Comparison of ENCODE assay signal across 1 cellular context in the genomic region with DNA sequence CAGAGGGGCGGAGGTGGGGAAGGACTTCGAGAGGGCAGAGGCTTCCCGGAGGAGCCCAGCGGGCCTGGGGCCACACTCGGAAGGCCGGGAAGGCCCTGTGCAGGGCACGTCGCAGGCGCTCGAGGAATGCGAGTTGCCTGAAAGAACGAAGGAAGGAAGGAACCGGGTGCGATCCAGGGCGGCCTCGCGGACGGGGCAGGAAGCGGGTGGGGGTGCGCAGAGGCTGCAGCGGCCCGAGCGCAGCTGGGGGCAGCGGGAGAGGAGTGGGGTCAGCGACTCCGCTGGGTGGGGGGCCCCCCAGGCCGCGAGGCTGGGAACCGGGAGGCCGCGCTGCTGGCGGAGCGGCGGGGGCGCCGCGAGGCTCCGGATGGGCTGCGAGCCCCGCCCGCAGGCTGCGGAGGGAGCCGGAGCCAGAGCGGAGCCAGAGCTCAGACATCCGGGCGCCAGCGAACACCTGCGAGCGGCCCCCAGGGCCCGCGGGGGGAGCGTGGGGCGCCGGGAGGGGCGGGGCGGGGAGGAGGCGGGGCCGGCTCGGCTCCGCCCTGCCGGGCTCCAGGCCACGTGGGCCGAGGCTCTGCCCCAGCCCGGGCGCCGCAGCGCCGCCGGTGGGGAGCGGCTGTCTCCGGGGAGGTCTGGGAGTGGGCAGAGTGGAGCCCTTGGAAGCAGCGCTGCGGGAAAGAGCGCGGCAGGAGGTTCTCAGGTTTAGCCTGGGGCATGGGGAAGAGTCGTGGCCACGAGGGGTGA.
A peak's percentile ranks its signal among the peaks of the same experiment; 100 is the strongest.
TF ChIP-seq lines count a peak whose summit lies in the region.

No MANE protein-coding gene starts in this region.

TF ChIP-seq in HepG2, 621 proteins besides CTCF, POLR2A, EP300 and RAD21 (continued from another document and continues in another):
- TF ChIP-seq, protein P1, sequence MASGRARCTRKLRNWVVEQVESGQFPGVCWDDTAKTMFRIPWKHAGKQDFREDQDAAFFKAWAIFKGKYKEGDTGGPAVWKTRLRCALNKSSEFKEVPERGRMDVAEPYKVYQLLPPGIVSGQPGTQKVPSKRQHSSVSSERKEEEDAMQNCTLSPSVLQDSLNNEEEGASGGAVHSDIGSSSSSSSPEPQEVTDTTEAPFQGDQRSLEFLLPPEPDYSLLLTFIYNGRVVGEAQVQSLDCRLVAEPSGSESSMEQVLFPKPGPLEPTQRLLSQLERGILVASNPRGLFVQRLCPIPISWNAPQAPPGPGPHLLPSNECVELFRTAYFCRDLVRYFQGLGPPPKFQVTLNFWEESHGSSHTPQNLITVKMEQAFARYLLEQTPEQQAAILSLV (CRISPR knock-in tag; IDR thresholded peaks at IDR 0.05; ENCODE audit: borderline replicate concordance) = no peak
- TF ChIP-seq ZBTB1 (CRISPR knock-in tag; IDR thresholded peaks at IDR 0.05; ENCODE audit: borderline replicate concordance) (0 out of 2 replicates have a peak, but pooled peaks have one; percentile 31), XRCC5 (optimal IDR thresholded peaks at IDR 0.05; ENCODE audit: low read length) (no peak), TP53 (CRISPR knock-in tag; conservative IDR thresholded peaks at IDR 0.05) (no peak), AHR (CRISPR knock-in tag; IDR thresholded peaks at IDR 0.05) (no peak), ZNF33A (CRISPR knock-in tag; IDR thresholded peaks at IDR 0.05; ENCODE audit: borderline replicate concordance) (no peak), HNRNPL (IDR thresholded peaks at IDR 0.05; ENCODE audit: low read depth, low read length) (no peak), RFX3 (CRISPR knock-in tag; IDR thresholded peaks at IDR 0.05) (no peak), ZBTB7A (CRISPR knock-in tag; IDR thresholded peaks at IDR 0.05) (no peak), ZNF383 (CRISPR knock-in tag; IDR thresholded peaks at IDR 0.05; ENCODE audit: borderline replicate concordance) (no peak), ZBTB42 (CRISPR knock-in tag; IDR thresholded peaks at IDR 0.05) (no peak), PAWR (CRISPR knock-in tag; IDR thresholded peaks at IDR 0.05; ENCODE audit: borderline replicate concordance) (no peak), HNF4A (CRISPR knock-in tag; IDR thresholded peaks at IDR 0.05) (no peak), SMAD3 (CRISPR knock-in tag; IDR thresholded peaks at IDR 0.05) (peak; percentile 49), NFIB (CRISPR knock-in tag; IDR thresholded peaks at IDR 0.05; ENCODE audit: borderline replicate concordance) (no peak), PCBP1 (IDR thresholded peaks at IDR 0.05; ENCODE audit: borderline replicate concordance, low read depth, low read length) (no peak), KLF12 (CRISPR knock-in tag; IDR thresholded peaks at IDR 0.05; ENCODE audit: borderline replicate concordance) (peak; percentile 76; the same call in 1 of the 2 replicates), ZNF337 (CRISPR knock-in tag; IDR thresholded peaks at IDR 0.05; ENCODE audit: borderline replicate concordance, low read depth) (0 out of 2 replicates have a peak, but pooled peaks have one; percentile 32), MIER3 (CRISPR knock-in tag; IDR thresholded peaks at IDR 0.05; ENCODE audit: borderline replicate concordance) (peak; percentile 31; the same call in 1 of the 2 replicates), SRY (CRISPR knock-in tag; IDR thresholded peaks at IDR 0.05) (no peak), ZNF766 (CRISPR knock-in tag; IDR thresholded peaks at IDR 0.05; ENCODE audit: borderline replicate concordance) (no peak), ZNF570 (CRISPR knock-in tag; IDR thresholded peaks at IDR 0.05; ENCODE audit: borderline replicate concordance) (no peak), ZNF33B (CRISPR knock-in tag; IDR thresholded peaks at IDR 0.05) (peak; percentile 24; the same call in 1 of the 2 replicates), RXRB (CRISPR knock-in tag; IDR thresholded peaks at IDR 0.05; ENCODE audit: borderline replicate concordance) (no peak), REL (CRISPR knock-in tag; conservative IDR thresholded peaks at IDR 0.05) (no peak), KDM2A (CRISPR knock-in tag; IDR thresholded peaks at IDR 0.05; ENCODE audit: borderline replicate concordance, low read depth) (peak; percentile 56; the same call in 1 of the 2 replicates), FOXO1 (CRISPR knock-in tag; IDR thresholded peaks at IDR 0.05) (peak; percentile 45; the same call in 1 of the 2 replicates), RARA (CRISPR knock-in tag; IDR thresholded peaks at IDR 0.05) (no peak), KLF11 (CRISPR knock-in tag; IDR thresholded peaks at IDR 0.05) (no peak), PTBP1 (IDR thresholded peaks at IDR 0.05; ENCODE audit: low read depth, low read length, poor library complexity, severe bottlenecking) (no peak), ETV5 (CRISPR knock-in tag; IDR thresholded peaks at IDR 0.05; ENCODE audit: borderline replicate concordance) (peak; percentile 84), GZF1 (CRISPR knock-in tag; IDR thresholded peaks at IDR 0.05) (peak; percentile 13; the same call in 1 of the 2 replicates), HDAC2 (CRISPR knock-in tag; IDR thresholded peaks at IDR 0.05) (no peak; the same call in 1 of the 2 replicates), JUN (CRISPR knock-in tag; IDR thresholded peaks at IDR 0.05) (no peak), ZNF136 (CRISPR knock-in tag; IDR thresholded peaks at IDR 0.05; ENCODE audit: low read depth) (no peak)
- TF ChIP-seq, protein P2, sequence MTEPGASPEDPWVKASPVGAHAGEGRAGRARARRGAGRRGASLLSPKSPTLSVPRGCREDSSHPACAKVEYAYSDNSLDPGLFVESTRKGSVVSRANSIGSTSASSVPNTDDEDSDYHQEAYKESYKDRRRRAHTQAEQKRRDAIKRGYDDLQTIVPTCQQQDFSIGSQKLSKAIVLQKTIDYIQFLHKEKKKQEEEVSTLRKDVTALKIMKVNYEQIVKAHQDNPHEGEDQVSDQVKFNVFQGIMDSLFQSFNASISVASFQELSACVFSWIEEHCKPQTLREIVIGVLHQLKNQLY (CRISPR knock-in tag; IDR thresholded peaks at IDR 0.05) = no peak
- TF ChIP-seq, protein P3, sequence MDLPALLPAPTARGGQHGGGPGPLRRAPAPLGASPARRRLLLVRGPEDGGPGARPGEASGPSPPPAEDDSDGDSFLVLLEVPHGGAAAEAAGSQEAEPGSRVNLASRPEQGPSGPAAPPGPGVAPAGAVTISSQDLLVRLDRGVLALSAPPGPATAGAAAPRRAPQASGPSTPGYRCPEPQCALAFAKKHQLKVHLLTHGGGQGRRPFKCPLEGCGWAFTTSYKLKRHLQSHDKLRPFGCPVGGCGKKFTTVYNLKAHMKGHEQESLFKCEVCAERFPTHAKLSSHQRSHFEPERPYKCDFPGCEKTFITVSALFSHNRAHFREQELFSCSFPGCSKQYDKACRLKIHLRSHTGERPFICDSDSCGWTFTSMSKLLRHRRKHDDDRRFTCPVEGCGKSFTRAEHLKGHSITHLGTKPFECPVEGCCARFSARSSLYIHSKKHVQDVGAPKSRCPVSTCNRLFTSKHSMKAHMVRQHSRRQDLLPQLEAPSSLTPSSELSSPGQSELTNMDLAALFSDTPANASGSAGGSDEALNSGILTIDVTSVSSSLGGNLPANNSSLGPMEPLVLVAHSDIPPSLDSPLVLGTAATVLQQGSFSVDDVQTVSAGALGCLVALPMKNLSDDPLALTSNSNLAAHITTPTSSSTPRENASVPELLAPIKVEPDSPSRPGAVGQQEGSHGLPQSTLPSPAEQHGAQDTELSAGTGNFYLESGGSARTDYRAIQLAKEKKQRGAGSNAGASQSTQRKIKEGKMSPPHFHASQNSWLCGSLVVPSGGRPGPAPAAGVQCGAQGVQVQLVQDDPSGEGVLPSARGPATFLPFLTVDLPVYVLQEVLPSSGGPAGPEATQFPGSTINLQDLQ (CRISPR knock-in tag; IDR thresholded peaks at IDR 0.05) = no peak
- TF ChIP-seq, protein P4, sequence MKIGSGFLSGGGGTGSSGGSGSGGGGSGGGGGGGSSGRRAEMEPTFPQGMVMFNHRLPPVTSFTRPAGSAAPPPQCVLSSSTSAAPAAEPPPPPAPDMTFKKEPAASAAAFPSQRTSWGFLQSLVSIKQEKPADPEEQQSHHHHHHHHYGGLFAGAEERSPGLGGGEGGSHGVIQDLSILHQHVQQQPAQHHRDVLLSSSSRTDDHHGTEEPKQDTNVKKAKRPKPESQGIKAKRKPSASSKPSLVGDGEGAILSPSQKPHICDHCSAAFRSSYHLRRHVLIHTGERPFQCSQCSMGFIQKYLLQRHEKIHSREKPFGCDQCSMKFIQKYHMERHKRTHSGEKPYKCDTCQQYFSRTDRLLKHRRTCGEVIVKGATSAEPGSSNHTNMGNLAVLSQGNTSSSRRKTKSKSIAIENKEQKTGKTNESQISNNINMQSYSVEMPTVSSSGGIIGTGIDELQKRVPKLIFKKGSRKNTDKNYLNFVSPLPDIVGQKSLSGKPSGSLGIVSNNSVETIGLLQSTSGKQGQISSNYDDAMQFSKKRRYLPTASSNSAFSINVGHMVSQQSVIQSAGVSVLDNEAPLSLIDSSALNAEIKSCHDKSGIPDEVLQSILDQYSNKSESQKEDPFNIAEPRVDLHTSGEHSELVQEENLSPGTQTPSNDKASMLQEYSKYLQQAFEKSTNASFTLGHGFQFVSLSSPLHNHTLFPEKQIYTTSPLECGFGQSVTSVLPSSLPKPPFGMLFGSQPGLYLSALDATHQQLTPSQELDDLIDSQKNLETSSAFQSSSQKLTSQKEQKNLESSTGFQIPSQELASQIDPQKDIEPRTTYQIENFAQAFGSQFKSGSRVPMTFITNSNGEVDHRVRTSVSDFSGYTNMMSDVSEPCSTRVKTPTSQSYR (CRISPR knock-in tag; IDR thresholded peaks at IDR 0.05; ENCODE audit: borderline replicate concordance) = peak; percentile 8; the same call in 1 of the 2 replicates
- TF ChIP-seq, protein P5, sequence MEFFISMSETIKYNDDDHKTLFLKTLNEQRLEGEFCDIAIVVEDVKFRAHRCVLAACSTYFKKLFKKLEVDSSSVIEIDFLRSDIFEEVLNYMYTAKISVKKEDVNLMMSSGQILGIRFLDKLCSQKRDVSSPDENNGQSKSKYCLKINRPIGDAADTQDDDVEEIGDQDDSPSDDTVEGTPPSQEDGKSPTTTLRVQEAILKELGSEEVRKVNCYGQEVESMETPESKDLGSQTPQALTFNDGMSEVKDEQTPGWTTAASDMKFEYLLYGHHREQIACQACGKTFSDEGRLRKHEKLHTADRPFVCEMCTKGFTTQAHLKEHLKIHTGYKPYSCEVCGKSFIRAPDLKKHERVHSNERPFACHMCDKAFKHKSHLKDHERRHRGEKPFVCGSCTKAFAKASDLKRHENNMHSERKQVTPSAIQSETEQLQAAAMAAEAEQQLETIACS (CRISPR knock-in tag; IDR thresholded peaks at IDR 0.05) = no peak
- TF ChIP-seq, protein P6, sequence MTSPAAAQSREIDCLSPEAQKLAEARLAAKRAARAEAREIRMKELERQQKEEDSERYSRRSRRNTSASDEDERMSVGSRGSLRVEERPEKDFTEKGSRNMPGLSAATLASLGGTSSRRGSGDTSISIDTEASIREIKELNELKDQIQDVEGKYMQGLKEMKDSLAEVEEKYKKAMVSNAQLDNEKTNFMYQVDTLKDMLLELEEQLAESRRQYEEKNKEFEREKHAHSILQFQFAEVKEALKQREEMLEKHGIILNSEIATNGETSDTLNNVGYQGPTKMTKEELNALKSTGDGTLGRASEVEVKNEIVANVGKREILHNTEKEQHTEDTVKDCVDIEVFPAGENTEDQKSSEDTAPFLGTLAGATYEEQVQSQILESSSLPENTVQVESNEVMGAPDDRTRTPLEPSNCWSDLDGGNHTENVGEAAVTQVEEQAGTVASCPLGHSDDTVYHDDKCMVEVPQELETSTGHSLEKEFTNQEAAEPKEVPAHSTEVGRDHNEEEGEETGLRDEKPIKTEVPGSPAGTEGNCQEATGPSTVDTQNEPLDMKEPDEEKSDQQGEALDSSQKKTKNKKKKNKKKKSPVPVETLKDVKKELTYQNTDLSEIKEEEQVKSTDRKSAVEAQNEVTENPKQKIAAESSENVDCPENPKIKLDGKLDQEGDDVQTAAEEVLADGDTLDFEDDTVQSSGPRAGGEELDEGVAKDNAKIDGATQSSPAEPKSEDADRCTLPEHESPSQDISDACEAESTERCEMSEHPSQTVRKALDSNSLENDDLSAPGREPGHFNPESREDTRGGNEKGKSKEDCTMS (CRISPR knock-in tag; conservative IDR thresholded peaks at IDR 0.05) = no peak
- TF ChIP-seq, protein P7, sequence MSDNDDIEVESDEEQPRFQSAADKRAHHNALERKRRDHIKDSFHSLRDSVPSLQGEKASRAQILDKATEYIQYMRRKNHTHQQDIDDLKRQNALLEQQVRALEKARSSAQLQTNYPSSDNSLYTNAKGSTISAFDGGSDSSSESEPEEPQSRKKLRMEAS (IDR thresholded peaks at IDR 0.05) = peak; percentile 81
- TF ChIP-seq, protein P8, sequence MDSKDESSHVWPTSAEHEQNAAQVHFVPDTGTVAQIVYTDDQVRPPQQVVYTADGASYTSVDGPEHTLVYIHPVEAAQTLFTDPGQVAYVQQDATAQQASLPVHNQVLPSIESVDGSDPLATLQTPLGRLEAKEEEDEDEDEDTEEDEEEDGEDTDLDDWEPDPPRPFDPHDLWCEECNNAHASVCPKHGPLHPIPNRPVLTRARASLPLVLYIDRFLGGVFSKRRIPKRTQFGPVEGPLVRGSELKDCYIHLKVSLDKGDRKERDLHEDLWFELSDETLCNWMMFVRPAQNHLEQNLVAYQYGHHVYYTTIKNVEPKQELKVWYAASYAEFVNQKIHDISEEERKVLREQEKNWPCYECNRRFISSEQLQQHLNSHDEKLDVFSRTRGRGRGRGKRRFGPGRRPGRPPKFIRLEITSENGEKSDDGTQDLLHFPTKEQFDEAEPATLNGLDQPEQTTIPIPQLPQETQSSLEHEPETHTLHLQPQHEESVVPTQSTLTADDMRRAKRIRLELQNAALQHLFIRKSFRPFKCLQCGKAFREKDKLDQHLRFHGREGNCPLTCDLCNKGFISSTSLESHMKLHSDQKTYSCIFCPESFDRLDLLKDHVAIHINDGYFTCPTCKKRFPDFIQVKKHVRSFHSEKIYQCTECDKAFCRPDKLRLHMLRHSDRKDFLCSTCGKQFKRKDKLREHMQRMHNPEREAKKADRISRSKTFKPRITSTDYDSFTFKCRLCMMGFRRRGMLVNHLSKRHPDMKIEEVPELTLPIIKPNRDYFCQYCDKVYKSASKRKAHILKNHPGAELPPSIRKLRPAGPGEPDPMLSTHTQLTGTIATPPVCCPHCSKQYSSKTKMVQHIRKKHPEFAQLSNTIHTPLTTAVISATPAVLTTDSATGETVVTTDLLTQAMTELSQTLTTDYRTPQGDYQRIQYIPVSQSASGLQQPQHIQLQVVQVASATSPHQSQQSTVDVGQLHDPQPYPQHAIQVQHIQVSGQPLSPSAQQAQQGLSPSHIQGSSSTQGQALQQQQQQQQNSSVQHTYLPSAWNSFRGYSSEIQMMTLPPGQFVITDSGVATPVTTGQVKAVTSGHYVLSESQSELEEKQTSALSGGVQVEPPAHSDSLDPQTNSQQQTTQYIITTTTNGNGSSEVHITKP (CRISPR knock-in tag; IDR thresholded peaks at IDR 0.05; ENCODE audit: low read depth) = no peak
- TF ChIP-seq, protein P9, sequence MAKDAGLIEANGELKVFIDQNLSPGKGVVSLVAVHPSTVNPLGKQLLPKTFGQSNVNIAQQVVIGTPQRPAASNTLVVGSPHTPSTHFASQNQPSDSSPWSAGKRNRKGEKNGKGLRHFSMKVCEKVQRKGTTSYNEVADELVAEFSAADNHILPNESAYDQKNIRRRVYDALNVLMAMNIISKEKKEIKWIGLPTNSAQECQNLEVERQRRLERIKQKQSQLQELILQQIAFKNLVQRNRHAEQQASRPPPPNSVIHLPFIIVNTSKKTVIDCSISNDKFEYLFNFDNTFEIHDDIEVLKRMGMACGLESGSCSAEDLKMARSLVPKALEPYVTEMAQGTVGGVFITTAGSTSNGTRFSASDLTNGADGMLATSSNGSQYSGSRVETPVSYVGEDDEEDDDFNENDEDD (CRISPR knock-in tag; IDR thresholded peaks at IDR 0.05; ENCODE audit: borderline replicate concordance) = peak; percentile 49; the same call in 1 of the 2 replicates
- TF ChIP-seq, protein P10, sequence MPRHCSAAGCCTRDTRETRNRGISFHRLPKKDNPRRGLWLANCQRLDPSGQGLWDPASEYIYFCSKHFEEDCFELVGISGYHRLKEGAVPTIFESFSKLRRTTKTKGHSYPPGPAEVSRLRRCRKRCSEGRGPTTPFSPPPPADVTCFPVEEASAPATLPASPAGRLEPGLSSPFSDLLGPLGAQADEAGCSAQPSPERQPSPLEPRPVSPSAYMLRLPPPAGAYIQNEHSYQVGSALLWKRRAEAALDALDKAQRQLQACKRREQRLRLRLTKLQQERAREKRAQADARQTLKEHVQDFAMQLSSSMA (CRISPR knock-in tag; IDR thresholded peaks at IDR 0.05) = 0 out of 2 replicates have a peak, but pooled peaks have one; percentile 10
